17 cellular contexts compared by ENCODE assay signal in the genomic region with DNA sequence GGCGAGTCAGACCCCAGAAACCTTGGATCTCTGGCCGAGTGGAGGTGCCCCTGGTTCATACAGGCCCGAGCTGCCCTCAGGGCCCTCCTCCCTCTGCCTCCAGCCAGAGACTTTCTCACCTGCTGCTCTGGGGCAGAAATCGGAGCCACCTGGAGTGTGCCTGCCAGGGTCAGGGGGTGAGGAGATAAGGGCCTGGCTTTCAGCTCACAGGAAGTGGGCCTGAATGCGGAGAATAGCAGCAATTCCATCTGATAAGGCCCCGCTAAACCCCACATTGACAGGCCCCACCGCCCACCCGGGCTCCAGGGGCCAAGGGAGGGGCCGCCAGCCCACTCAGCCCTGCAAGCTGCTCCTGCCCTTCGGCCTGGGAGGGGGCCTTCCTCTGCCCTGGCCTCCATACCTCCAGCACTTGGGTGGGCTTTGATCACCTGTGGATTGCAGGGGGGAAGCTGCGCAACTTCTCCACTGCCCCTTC.
"Had no signal": no experiment of that assay in that cellular context is flagged by ENCODE, and none has a peak within 500 bp of the region (broad histone marks: within the 10 kb centered on the region; RNA-seq: fewer than 3 reads in every experiment).

No MANE protein-coding gene starts in this region.

- DNase-seq: activated CD4-positive, alpha-beta memory T cell treated with anti-CD3 and anti-CD28 coated beads for 36 hours; activated CD4-positive, alpha-beta T cell treated with anti-CD3 and anti-CD28 coated beads for 1 hour; activated gamma-delta T cell treated with Interleukin-2 at 50 U/mL for 16 hours; activated T-cell treated with anti-CD3 and anti-CD28 coated beads for 4 hours; adrenal gland; erythroblast; immature natural killer cell; kidney glomerular epithelial cell; mesenchymal stem cell; naive thymus-derived CD8-positive, alpha-beta T cell; spleen; stimulated activated CD4-positive, alpha-beta T cell treated with anti-CD3 and anti-CD28 coated beads, Interleukin-4, amount 100 ng/mL, for 4 hours; stimulated activated naive B cell treated with anti-CD40 and anti-IgM and Interleukin-4, amounts not matched to agents 10 μg/mL and 1 μg/mL and 100 μg/mL, for 72 hours; SW 1271; T-helper 2 cell; WERI-Rb-1 had no signal

- ATAC-seq: activated naive CD4-positive, alpha-beta T cell treated with anti-CD3 and anti-CD28 coated beads, Interleukin-2, amount 50 U/mL, for 72 hours; naive thymus-derived CD8-positive, alpha-beta T cell; stimulated activated naive B cell treated with anti-CD40 and anti-IgM and Interleukin-4, amounts not matched to agents 10 μg/mL and 1 μg/mL and 100 μg/mL, for 72 hours had no signal

- H3K4me3 ChIP-seq: adrenal gland, spleen had no signal

- H3K27ac ChIP-seq: adrenal gland, spleen, WERI-Rb-1 had no signal

- H3K36me3 ChIP-seq: adrenal gland, spleen, WERI-Rb-1 had no signal

- H3K4me1 ChIP-seq: adrenal gland, spleen had no signal

- H3K27me3 ChIP-seq: adrenal gland had no signal

- H3K9me3 ChIP-seq: adrenal gland, spleen had no signal
